Comparison of ENCODE assay signal across 14 cellular contexts in the genomic region with DNA sequence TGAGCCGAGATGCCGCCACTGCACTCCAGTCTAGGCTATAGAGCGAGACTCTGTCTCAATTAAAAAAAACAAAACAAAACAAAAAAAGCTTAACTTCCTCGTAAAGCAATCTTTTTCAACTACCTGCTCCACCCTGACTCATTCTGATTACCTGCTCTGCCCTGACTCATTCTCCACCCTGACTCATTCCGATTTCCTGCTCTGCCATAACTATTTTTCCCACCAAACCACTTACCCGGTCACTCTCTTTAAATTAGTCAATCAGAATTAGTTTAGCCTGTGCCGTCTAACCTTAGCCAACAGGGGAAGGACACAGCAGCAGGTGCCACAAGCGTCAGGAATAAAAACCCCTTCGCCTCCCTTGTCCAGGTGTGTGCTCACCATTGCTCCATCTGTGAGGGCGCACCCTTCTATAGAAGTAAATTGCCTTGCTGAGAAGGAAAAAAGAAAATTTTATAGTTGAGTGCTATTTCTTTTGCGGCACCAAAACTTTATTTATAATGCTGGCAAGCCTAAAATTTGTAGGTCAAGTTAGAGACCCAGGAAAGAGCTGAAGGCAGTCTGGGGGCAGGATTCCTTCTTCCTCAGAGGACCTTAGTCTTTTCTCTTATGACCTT. TPM values are rescaled to one million over a fixed set of nuclear protein-coding genes. Genes with fewer than 3 reads are reported as not detected.
DNase-seq lines count a peak whose midpoint lies in the region; TF ChIP-seq lines count a peak whose summit lies in the region.
"Had no signal": no experiment of that assay in that cellular context is flagged by ENCODE, and none has a peak within 500 bp of the region (broad histone marks: within the 10 kb centered on the region; RNA-seq: fewer than 3 reads in every experiment).

No MANE protein-coding gene starts in this region.

- H3K9me3 Mint-ChIP-seq in Calu3 (ENCODE audit: low read depth, unreplicated experiment) (peaks cover 7% of the 10 kb centered on the region), immature natural killer cell (peaks cover 0 to 5% (median 0%) of the 10 kb centered on the region in 6 donors)
- H3K9me3 Mint-ChIP-seq in activated T-helper 1 cell treated with anti-CD3 and anti-CD28 coated beads, Interleukin-12 subunit alpha, Interleukin-12 subunit beta, Interleukin-2, Interleukin-4 antibody, amounts not matched to agents 30 ng/mL and 10 ng/mL and 1 ng/mL, durations not matched to agents 14 hours and 24 hours and 36 hours = peaks cover 5% of the 10 kb centered on the region

- H3K27ac ChIP-seq in A673 (ENCODE audit: low read depth, low read length, poor library complexity, severe bottlenecking) (no peak overlapping the region), tibial artery (no peak overlapping the region)
- H3K27ac ChIP-seq: SK-N-MC, upper lobe of left lung had no signal

- CTCF ChIA-PET in A673 (lab: Charles Lee) = no interaction called here
- CTCF ChIA-PET in Calu3 (lab: Charles Lee) = no interaction called here

- peaks cover 17% of the 10 kb centered on the region for H3K4me1 Mint-ChIP-seq in Calu3 (ENCODE audit: low read depth, unreplicated experiment)
- peaks cover 19% of the 10 kb centered on the region for H3K4me1 Mint-ChIP-seq in activated T-helper 1 cell treated with anti-CD3 and anti-CD28 coated beads, Interleukin-12 subunit alpha, Interleukin-12 subunit beta, Interleukin-2, Interleukin-4 antibody, amounts not matched to agents 30 ng/mL and 10 ng/mL and 1 ng/mL, durations not matched to agents 14 hours and 24 hours and 36 hours (ENCODE audit: low read depth)
- H3K4me1 Mint-ChIP-seq in immature natural killer cell = peaks cover 14 to 19% of the 10 kb centered on the region in 2 donors

- no peaks in the 10 kb centered on the region for H3K27me3 ChIP-seq in A673 (replicated peaks; ENCODE audit: insufficient read depth, low read depth, low read length, poor library complexity)
- no peaks in the 10 kb centered on the region for H3K27me3 ChIP-seq in tibial artery
- H3K27me3 ChIP-seq: upper lobe of left lung had no signal

- H3K27me3 Mint-ChIP-seq in Calu3 (ENCODE audit: unreplicated experiment) (no peaks in the 10 kb centered on the region), immature natural killer cell (ENCODE audit: low read depth in 3 of 3) (peaks cover 4 to 7% (median 6%) of the 10 kb centered on the region in 3 donors)
- no peaks in the 10 kb centered on the region for H3K27me3 Mint-ChIP-seq in activated T-helper 1 cell treated with anti-CD3 and anti-CD28 coated beads, Interleukin-12 subunit alpha, Interleukin-12 subunit beta, Interleukin-2, Interleukin-4 antibody, amounts not matched to agents 30 ng/mL and 10 ng/mL and 1 ng/mL, durations not matched to agents 14 hours and 24 hours and 36 hours (ENCODE audit: insufficient read depth)

- POLR2A ChIA-PET in A673 (lab: Charles Lee; ENCODE audit: low non-redundant PET) = interaction anchor here (0.6 kb wide), 1 partner anchor 77 kb away, joined by 3 read pairs; no protein-coding TSS in a partner anchor

- H3K4me3 ChIP-seq in A673 (ENCODE audit: low read depth, low read length, poor library complexity, severe bottlenecking) (no peak overlapping the region), tibial artery (no peak overlapping the region)
- H3K4me3 ChIP-seq: SK-N-MC had no signal

- BruUV-seq in A673 (replicated peaks; lab: Mats Ljungman, UMichigan) (no TSS peak), Calu3 (replicated peaks; lab: Mats Ljungman, UMichigan) (no TSS peak)

- intact Hi-C loops in A673 (cut with micrococcal nuclease; ENCODE audit: unreplicated experiment) = loop anchor here (5.0 kb wide), 1 partner anchor 52 kb away; no protein-coding TSS in a partner anchor
- intact Hi-C loops in Calu3 (cut with micrococcal nuclease; ENCODE audit: unreplicated experiment) = no loop called here
- intact Hi-C loops in activated T-helper 1 cell treated with anti-CD3 and anti-CD28 coated beads, Interleukin-12 subunit alpha, Interleukin-12 subunit beta, Interleukin-2, Interleukin-4 antibody, amounts not matched to agents 30 ng/mL and 10 ng/mL and 1 ng/mL, durations not matched to agents 14 hours and 24 hours and 36 hours (cut with micrococcal nuclease) = loop anchor here (5.0 to 10.0 kb wide), 2 partner anchors 368 to 610 kb away; partner anchors contain the start of gene ZMYM2
- intact Hi-C loops in tibial artery (cut with DNase I; ENCODE audit: low total_unique reads) = loop anchor here (5.0 kb wide), 1 partner anchor 38 kb away; the partner anchor contains the start of gene CRYL1

- H3K27ac Mint-ChIP-seq in Calu3 (ENCODE audit: unreplicated experiment) (peak overlapping the region; percentile 58), immature natural killer cell (peak overlapping the region in 4 of 6 donors; percentile 19 to 72 (median 50))
- no peak overlapping the region for H3K27ac Mint-ChIP-seq in activated T-helper 1 cell treated with anti-CD3 and anti-CD28 coated beads, Interleukin-12 subunit alpha, Interleukin-12 subunit beta, Interleukin-2, Interleukin-4 antibody, amounts not matched to agents 30 ng/mL and 10 ng/mL and 1 ng/mL, durations not matched to agents 14 hours and 24 hours and 36 hours

- no peaks in the 10 kb centered on the region for H3K36me3 ChIP-seq in A673 (ENCODE audit: insufficient read depth, low read length, poor library complexity, severe bottlenecking)
- no peaks in the 10 kb centered on the region for H3K36me3 ChIP-seq in tibial artery
- H3K36me3 ChIP-seq: upper lobe of left lung had no signal

- DNase-seq in A673 (ENCODE audit: low spot score) = peak; percentile 14
- no peak for DNase-seq in Calu3
- DNase-seq in activated T-helper 1 cell treated with anti-CD3 and anti-CD28 coated beads, Interleukin-12 subunit alpha, Interleukin-12 subunit beta, Interleukin-2, Interleukin-4 antibody, amounts not matched to agents 30 ng/mL and 10 ng/mL and 1 ng/mL, durations not matched to agents 14 hours and 24 hours and 36 hours (ENCODE audit: low spot score) = no peak
- no peak for DNase-seq in immature natural killer cell
- DNase-seq in tibial artery = no peak
- DNase-seq in cerebellar cortex (ENCODE audit: low spot score) = no peak
- no peak for DNase-seq in NCI-H510A (lab: John Stamatoyannopoulos, UW)
- no peak for DNase-seq in epidermal melanocyte (ENCODE audit: insufficient read length, low spot score)
- DNase-seq: effector CD8-positive, alpha-beta T cell; foreskin fibroblast; NCI-H1048; NCI-H345; upper lobe of left lung had no signal

- H3K4me1 ChIP-seq in A673 (ENCODE audit: insufficient read depth, low read length, poor library complexity, severe bottlenecking) (peaks cover 8% of the 10 kb centered on the region), tibial artery (peaks cover 0 to 17% (median 4%) of the 10 kb centered on the region in 4 donors)

- H3K9me3 ChIP-seq in A673 (ENCODE audit: low read depth, low read length, poor library complexity, severe bottlenecking) (peaks cover 10% of the 10 kb centered on the region), tibial artery (peaks cover 0 to 6% (median 0%) of the 10 kb centered on the region in 3 donors)
- H3K9me3 ChIP-seq: upper lobe of left lung had no signal

- no peak overlapping the region for H3K4me3 Mint-ChIP-seq in Calu3 (ENCODE audit: low read depth, unreplicated experiment)
- peak overlapping the region; percentile 27 for H3K4me3 Mint-ChIP-seq in activated T-helper 1 cell treated with anti-CD3 and anti-CD28 coated beads, Interleukin-12 subunit alpha, Interleukin-12 subunit beta, Interleukin-2, Interleukin-4 antibody, amounts not matched to agents 30 ng/mL and 10 ng/mL and 1 ng/mL, durations not matched to agents 14 hours and 24 hours and 36 hours
- peak overlapping the region; percentile 64 to 94 (median 70) for H3K4me3 Mint-ChIP-seq in immature natural killer cell

- H3K36me3 Mint-ChIP-seq in Calu3 (ENCODE audit: insufficient read depth, unreplicated experiment) (peaks cover 31% of the 10 kb centered on the region), immature natural killer cell (no peaks in the 10 kb centered on the region)
- H3K36me3 Mint-ChIP-seq in activated T-helper 1 cell treated with anti-CD3 and anti-CD28 coated beads, Interleukin-12 subunit alpha, Interleukin-12 subunit beta, Interleukin-2, Interleukin-4 antibody, amounts not matched to agents 30 ng/mL and 10 ng/mL and 1 ng/mL, durations not matched to agents 14 hours and 24 hours and 36 hours (ENCODE audit: low read depth) = peaks cover 2% of the 10 kb centered on the region

- TF ChIP-seq CTCF in A673 (conservative IDR thresholded peaks at IDR 0.05; ENCODE audit: low read depth, low read length) (no peak), Calu3 (IDR thresholded peaks at IDR 0.05; ENCODE audit: unreplicated experiment) (no peak), tibial artery (IDR thresholded peaks at IDR 0.05) (no peak)

RNA-seq across cellular contexts. Expression of gene IFT88, which starts 1.7 kb away (rescaled TPM):
- 19.4 and 23.2 TPM in 2 replicates for total RNA-seq in A673 (2021)
- 11.0 and 13.6 TPM in 2 replicates for total RNA-seq in Calu3 (2022)
- 1.5 TPM in 2 replicates for total RNA-seq in activated T-helper 1 cell treated with anti-CD3 and anti-CD28 coated beads, Interleukin-12 subunit alpha, Interleukin-12 subunit beta, Interleukin-2, Interleukin-4 antibody, amounts not matched to agents 30 ng/mL and 10 ng/mL and 1 ng/mL, durations not matched to agents 14 hours and 24 hours and 36 hours
- 1 to 10 TPM; 5.6 to 6.9 (median 6.2) TPM for polyA plus RNA-seq in immature natural killer cell

RNA-seq across cellular contexts. Expression of gene CRYL1, which starts 39.6 kb away (rescaled TPM):
- total RNA-seq in A673 (2021) (5.9 and 9.9 TPM in 2 replicates), Calu3 (2022) (12.2 TPM in 2 replicates)
- total RNA-seq in activated T-helper 1 cell treated with anti-CD3 and anti-CD28 coated beads, Interleukin-12 subunit alpha, Interleukin-12 subunit beta, Interleukin-2, Interleukin-4 antibody, amounts not matched to agents 30 ng/mL and 10 ng/mL and 1 ng/mL, durations not matched to agents 14 hours and 24 hours and 36 hours = 3.9 and 5.6 TPM in 2 replicates
- polyA plus RNA-seq in immature natural killer cell = 10 to 100 TPM; 26.2 to 54.2 (median 30.1) TPM
